Comparison of ENCODE assay signal across 8 cellular contexts in genomic region chr11:130070829-130071205, GRCh38. TPM values are rescaled to one million over a fixed set of nuclear protein-coding genes. Genes with fewer than 3 reads are reported as not detected.
DNase-seq lines count a peak whose midpoint lies in the region; ATAC-seq and TF ChIP-seq lines count a peak whose summit lies in the region.

No MANE protein-coding gene starts in this region.

- intact Hi-C loops in esophagus muscularis mucosa (cut with DNase I): loop anchor here (5.0 kb wide), 1 partner anchor 149 kb away; no protein-coding TSS in a partner anchor

- peak overlapping the region; percentile 75 for H3K9ac ChIP-seq in SK-N-SH

- TF ChIP-seq EP300 in SK-N-SH (IDR thresholded peaks at IDR 0.05; ENCODE audit: borderline replicate concordance in 1 of 2, low read depth in 1 of 2, low read length in 1 of 2) (no peak), esophagus muscularis mucosa (IDR thresholded peaks at IDR 0.05) (no peak)

- peaks cover 21% of the 10 kb centered on the region for H3K4me1 Mint-ChIP-seq in nephron

- CTCF ChIA-PET in SK-N-SH (lab: Yijun Ruan, JAX): interaction anchor here (0.8 to 2.2 kb wide), 7 partner anchors 11 to 148 kb away, joined by 3 to 21 read pairs (median 3); partner anchors contain the start of gene PRDM10

- H3K36me3 ChIP-seq in SK-N-SH (replicated peaks in 1 of 2; ENCODE audit: control insufficient read depth in 1 of 2, insufficient read depth in 2 of 2, low read length in 1 of 2) (peaks cover 0 to 7% of the 10 kb centered on the region in 2 experiments), esophagus muscularis mucosa (no peaks in the 10 kb centered on the region)

- peaks cover 49% of the 10 kb centered on the region for H4K20me1 ChIP-seq in SK-N-SH (ENCODE audit: insufficient read depth)

- peak overlapping the region; percentile 70 to 74 for H3K4me3 ChIP-seq in SK-N-SH (ENCODE audit: low read depth in 2 of 2, low read length in 1 of 2)
- H3K4me3 ChIP-seq in esophagus muscularis mucosa: peak overlapping the region; percentile 85 to 97 (median 94)

- TF ChIP-seq CTCF in SK-N-SH (IDR thresholded peaks at IDR 0.05) (no peak), esophagus muscularis mucosa (IDR thresholded peaks at IDR 0.05) (peak in 1 of 3 experiments; percentile 0), nephron (IDR thresholded peaks at IDR 0.05; ENCODE audit: unreplicated experiment in 3 of 3) (no peak)

- no peaks in the 10 kb centered on the region for H3K9me3 Mint-ChIP-seq in nephron

- H3K79me2 ChIP-seq in SK-N-SH (ENCODE audit: insufficient read depth): peaks cover 55% of the 10 kb centered on the region

- POLR2A ChIA-PET in SK-N-SH (lab: Yijun Ruan, JAX): interaction anchor here (1.2 to 2.6 kb wide), 3 partner anchors 61 to 69 kb away, joined by 4 to 8 read pairs (median 7); partner anchors contain the start of gene PRDM10

- H3F3A ChIP-seq in SK-N-SH (replicated peaks; ENCODE audit: insufficient read depth): peaks cover 13% of the 10 kb centered on the region

- peaks cover 13 to 15% of the 10 kb centered on the region in 2 experiments; a peak in 3 of 4 replicates for H3K4me1 ChIP-seq in SK-N-SH (ENCODE audit: control insufficient read depth in 1 of 2, insufficient read depth in 2 of 2, low read depth in 1 of 2, low read length in 1 of 2)
- H3K4me1 ChIP-seq in esophagus muscularis mucosa: peaks cover 24 to 47% (median 40%) of the 10 kb centered on the region in 4 donors

- H2AFZ ChIP-seq in SK-N-SH (ENCODE audit: low read depth): no peak overlapping the region

- H3K27me3 ChIP-seq in SK-N-SH (ENCODE audit: insufficient read depth): no peaks in the 10 kb centered on the region
- no peaks in the 10 kb centered on the region for H3K27me3 ChIP-seq in esophagus muscularis mucosa

- H3K4me2 ChIP-seq in SK-N-SH: peak overlapping the region; percentile 79

- H3K9me2 ChIP-seq in SK-N-SH: no peaks in the 10 kb centered on the region

- H3K9me3 ChIP-seq in SK-N-SH: no peaks in the 10 kb centered on the region
- H3K9me3 ChIP-seq in esophagus muscularis mucosa: no peaks in the 10 kb centered on the region

- peak overlapping the region; percentile 81 to 89 (median 86) for H3K27ac Mint-ChIP-seq in nephron

- H3K27ac ChIP-seq in SK-N-SH (ENCODE audit: low read depth in 2 of 2, low read length in 1 of 2) (peak overlapping the region; percentile 26 to 85; a peak in 3 of 4 replicates), esophagus muscularis mucosa (replicated peaks in 1 of 4) (peak overlapping the region; percentile 97 to 98 (median 97))

- no peak for TF ChIP-seq POLR2A in esophagus muscularis mucosa (IDR thresholded peaks at IDR 0.05; ENCODE audit: low read depth)

- ATAC-seq in GM18870 (IDR thresholded peaks at IDR 0.05; ENCODE audit: unreplicated experiment) (no peak), HG02870 (IDR thresholded peaks at IDR 0.05; ENCODE audit: unreplicated experiment) (no peak)

- no peaks in the 10 kb centered on the region for H3K27me3 Mint-ChIP-seq in nephron (ENCODE audit: low read depth)

- H3K36me3 Mint-ChIP-seq in nephron (ENCODE audit: low read depth): peaks cover 4% of the 10 kb centered on the region

- no peak for TF ChIP-seq RAD21 in SK-N-SH (IDR thresholded peaks at IDR 0.05; ENCODE audit: low read length)

- 3% methylated on average over 15 of the region's 24 CpGs for WGBS in SK-N-SH (ENCODE audit: low lambda C conversion rate)
- WGBS in esophagus muscularis mucosa: 2% methylated on average over 3 of the region's 24 CpGs

- DNase-seq in SIG-M5 treated with dmso at 0.1 percent for 504 hours (lab: John Stamatoyannopoulos, UW; ENCODE audit: unreplicated experiment): peak; percentile 49
- DNase-seq in SIG-M5 (lab: John Stamatoyannopoulos, UW): no peak
- no peak for DNase-seq in SK-N-SH
- no peak for DNase-seq in esophagus muscularis mucosa (ENCODE audit: extremely low spot score)
- no peak for DNase-seq in NCI-H2227 (lab: John Stamatoyannopoulos, UW; ENCODE audit: unreplicated experiment)

- H3K4me3 Mint-ChIP-seq in nephron: peak overlapping the region; percentile 91 to 98 (median 95)

TF ChIP-seq in SK-N-SH, 30 proteins besides CTCF, POLR2A, EP300 and RAD21:
- TF ChIP-seq MXI1 (IDR thresholded peaks at IDR 0.05; ENCODE audit: low read depth, low read length): no peak
- no peak for TF ChIP-seq SMC3 (IDR thresholded peaks at IDR 0.05; ENCODE audit: low read depth, low read length)
- no peak for TF ChIP-seq TCF12 (IDR thresholded peaks at IDR 0.05)

RNA-seq across cellular contexts. Expression of gene APLP2, which starts 1.1 kb away (rescaled TPM):
- polyA plus RNA-seq in SK-N-SH (2012; rRNA removed): 408 and 424 TPM in 2 replicates
- polyA plus RNA-seq in SK-N-SH (2012; cell fraction: cytosol; rRNA removed): 487 and 491 TPM in 2 replicates
- 445 and 542 TPM in 2 replicates for polyA plus RNA-seq in SK-N-SH (2012; cell fraction: nucleus; rRNA removed)
- 100 to 1,000 TPM; 311 to 479 (median 410) TPM for total RNA-seq in esophagus muscularis mucosa
